Comparison of ENCODE assay signal across 12 cellular contexts in genomic region chr4:7332216-7333023, GRCh38.
DNase-seq lines count a peak whose midpoint lies in the region; ATAC-seq and TF ChIP-seq lines count a peak whose summit lies in the region.
"Had no signal": no experiment of that assay in that cellular context is flagged by ENCODE, and none has a peak within 500 bp of the region (broad histone marks: within the 10 kb centered on the region; RNA-seq: fewer than 3 reads in every experiment).

No MANE protein-coding gene starts in this region.

- no peak overlapping the region for H2AFZ ChIP-seq in hepatocyte

- H3K27ac Mint-ChIP-seq in T-helper 2 cell treated with Interferon-gamma antibody and Interleukin-4, amounts not matched to agents 5 μg/mL and 100 μg/mL, for 36 hours: no peak overlapping the region

- DNase-seq in NCI-H1694 treated with DMSO at 0.1 percent for 48 hours (lab: John Stamatoyannopoulos, UW) (peak; percentile 17), NCI-H1694 (lab: John Stamatoyannopoulos, UW) (no peak), adrenal gland (peak in 6 of 7 donors; percentile 33 to 64 (median 48)), hepatocyte (ENCODE audit: low spot score) (peak; percentile 43), transverse colon (peak; percentile 27)
- no peak for DNase-seq in T-helper 2 cell treated with Interferon-gamma antibody and Interleukin-4, amounts not matched to agents 5 μg/mL and 100 μg/mL, for 36 hours (ENCODE audit: low spot score)
- DNase-seq: activated CD8-positive, alpha-beta memory T cell treated with anti-CD3 and anti-CD28 coated beads, Interleukin-2, amount 50 U/mL, for 4 hours; amygdala; RPMI8226 had no signal

- ATAC-seq in GM18502 (IDR thresholded peaks at IDR 0.05; ENCODE audit: poor library complexity, unreplicated experiment) (no peak), HG03342 (IDR thresholded peaks at IDR 0.05; ENCODE audit: unreplicated experiment) (no peak)

- H3K36me3 ChIP-seq in adrenal gland (replicated peaks in 1 of 2): no peaks in the 10 kb centered on the region
- H3K36me3 ChIP-seq in hepatocyte (replicated peaks; ENCODE audit: insufficient read depth, low read depth): no peaks in the 10 kb centered on the region
- no peaks in the 10 kb centered on the region for H3K36me3 ChIP-seq in transverse colon

- no peak for TF ChIP-seq POLR2A in adrenal gland (IDR thresholded peaks at IDR 0.05)
- TF ChIP-seq POLR2A in transverse colon (IDR thresholded peaks at IDR 0.05): no peak

- in situ Hi-C loops in transverse colon (cut with MboI; ENCODE audit: low pct_ligation_motif_present in 1 of 4, low pct_unique_long_range_greater_than_20kb in 1 of 4, low sequenced_read_pairs in 3 of 4): no loop called here

- no peak for TF ChIP-seq EP300 in transverse colon (IDR thresholded peaks at IDR 0.05; ENCODE audit: low read depth)

- no peak for TF ChIP-seq CTCF in adrenal gland (IDR thresholded peaks at IDR 0.05)
- no peak for TF ChIP-seq CTCF in hepatocyte (IDR thresholded peaks at IDR 0.05; ENCODE audit: poor library complexity)
- TF ChIP-seq CTCF in transverse colon (IDR thresholded peaks at IDR 0.05): no peak

- no peaks in the 10 kb centered on the region for H3K9me2 ChIP-seq in hepatocyte (replicated peaks; ENCODE audit: insufficient read depth)

- no peaks in the 10 kb centered on the region for H3K4me1 ChIP-seq in adrenal gland (replicated peaks in 1 of 2)
- peaks cover 4% of the 10 kb centered on the region for H3K4me1 ChIP-seq in hepatocyte (ENCODE audit: insufficient read depth)
- H3K4me1 ChIP-seq in transverse colon: peaks cover 0 to 6% (median 2%) of the 10 kb centered on the region in 4 donors

- H4K20me1 ChIP-seq in hepatocyte (ENCODE audit: insufficient read depth, poor library complexity, severe bottlenecking): no peaks in the 10 kb centered on the region

- no peaks in the 10 kb centered on the region for H3K4me1 Mint-ChIP-seq in T-helper 2 cell treated with Interferon-gamma antibody and Interleukin-4, amounts not matched to agents 5 μg/mL and 100 μg/mL, for 36 hours (ENCODE audit: low read depth)

- intact Hi-C loops in adrenal gland (cut with DNase I) (loop anchor here (5.0 to 10.0 kb wide), 2 partner anchors 140 to 392 kb away; partner anchors contain the start of gene SORCS2 (in 1 of the 2)), transverse colon (cut with DNase I; ENCODE audit: low total_unique reads) (no loop called here)

- no peaks in the 10 kb centered on the region for H3K27me3 ChIP-seq in adrenal gland
- no peaks in the 10 kb centered on the region for H3K27me3 ChIP-seq in hepatocyte
- H3K27me3 ChIP-seq in transverse colon: no peaks in the 10 kb centered on the region

- no peaks in the 10 kb centered on the region for H3K36me3 Mint-ChIP-seq in T-helper 2 cell treated with Interferon-gamma antibody and Interleukin-4, amounts not matched to agents 5 μg/mL and 100 μg/mL, for 36 hours (ENCODE audit: low read depth)

- H3K9me3 Mint-ChIP-seq in T-helper 2 cell treated with Interferon-gamma antibody and Interleukin-4, amounts not matched to agents 5 μg/mL and 100 μg/mL, for 36 hours: no peaks in the 10 kb centered on the region

- H3K9me3 ChIP-seq in adrenal gland (replicated peaks in 1 of 3) (no peaks in the 10 kb centered on the region), hepatocyte (ENCODE audit: low read depth) (no peaks in the 10 kb centered on the region), transverse colon (no peaks in the 10 kb centered on the region)

- no peak overlapping the region for H3K4me2 ChIP-seq in hepatocyte

- no peaks in the 10 kb centered on the region for H3K27me3 Mint-ChIP-seq in T-helper 2 cell treated with Interferon-gamma antibody and Interleukin-4, amounts not matched to agents 5 μg/mL and 100 μg/mL, for 36 hours (ENCODE audit: low read depth)

- no peak overlapping the region for H3K4me3 Mint-ChIP-seq in T-helper 2 cell treated with Interferon-gamma antibody and Interleukin-4, amounts not matched to agents 5 μg/mL and 100 μg/mL, for 36 hours

- no peak overlapping the region for H3K4me3 ChIP-seq in adrenal gland
- H3K4me3 ChIP-seq in hepatocyte: no peak overlapping the region
- H3K4me3 ChIP-seq in transverse colon: no peak overlapping the region

- H3K27ac ChIP-seq in adrenal gland (peak overlapping the region in 1 of 5 donors; percentile 58), hepatocyte (no peak overlapping the region), transverse colon (no peak overlapping the region)
- H3K27ac ChIP-seq: VCaP had no signal

- 72 to 83% (median 75%) methylated on average over 8 to 15 of the region's 15 CpGs for WGBS in adrenal gland, 4 donors
- 83% methylated on average over 15 of the region's 15 CpGs for WGBS in hepatocyte (ENCODE audit: low lambda C conversion rate, missing lambda C conversion rate)
- 40 to 71% methylated on average over 1 to 12 of the region's 15 CpGs for WGBS in transverse colon (ENCODE audit: low coverage in 1 of 2), 2 donors

- H3K79me2 ChIP-seq in hepatocyte: no peaks in the 10 kb centered on the region

Comparison
In these comparisons a context has a peak if more than half of its experiments do, and no peak if none do; other contexts are left out.
1. DNase-seq: peak in NCI-H1694 treated with DMSO at 0.1 percent for 48 hours (single experiment), adrenal gland (6 of 7), hepatocyte (single experiment) and transverse colon (single experiment); none in NCI-H1694 (single experiment) and T-helper 2 cell treated with Interferon-gamma antibody and Interleukin-4, amounts not matched to agents 5 μg/mL and 100 μg/mL, for 36 hours (single experiment).